ENCODE assay signal across 8 cellular contexts in the genomic region with DNA sequence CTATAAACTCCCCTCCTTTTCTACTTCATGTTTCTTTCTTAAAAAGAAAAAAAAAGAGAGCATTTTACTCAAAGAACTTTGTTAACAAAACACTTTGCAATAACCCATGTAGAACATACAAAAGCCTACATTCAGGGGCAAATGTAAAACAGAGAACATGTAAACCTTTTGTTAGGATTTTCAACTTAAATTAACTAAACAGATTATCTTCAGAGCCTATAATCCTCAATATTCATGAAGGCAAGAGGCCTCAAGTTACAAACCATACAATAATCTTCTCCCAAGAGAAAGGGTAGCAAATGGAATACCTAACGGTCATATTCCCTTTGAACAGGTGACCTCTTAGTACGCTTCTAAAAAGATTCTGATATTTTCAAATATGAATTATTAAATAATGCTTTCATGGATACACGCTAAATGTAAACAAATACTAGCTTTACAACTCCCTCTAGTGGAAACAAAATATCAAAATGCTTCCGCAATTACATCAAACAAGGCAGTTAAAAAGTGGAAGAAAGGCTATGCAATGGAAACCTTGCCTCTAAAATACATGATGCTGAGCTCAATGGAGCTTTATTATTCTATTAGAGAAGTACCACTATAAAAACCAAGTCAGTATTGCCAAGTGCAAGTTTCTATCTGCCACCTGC. TPM values are rescaled to one million over a fixed set of nuclear protein-coding genes. Genes with fewer than 3 reads are reported as not detected.
DNase-seq lines count a peak whose midpoint lies in the region; ATAC-seq, FAIRE-seq and TF ChIP-seq lines count a peak whose summit lies in the region.

No MANE protein-coding gene starts in this region.

- intact Hi-C loops in pancreas (cut with DNase I), result no loop called here
- intact Hi-C loops in stomach (cut with DNase I; ENCODE audit: low total_unique reads), result no loop called here

- peak in 3 of 4 donors; percentile 52 to 71 (median 66) for ATAC-seq in pancreas

- CTCF ChIA-PET in GM10248 (lab: Yijun Ruan, JAX), result interaction anchor here (0.8 to 3.3 kb wide), 15 partner anchors 8 to 449 kb away, joined by 3 to 13 read pairs (median 4); a partner anchor contains a TSS

- FAIRE-seq in endometrium (lab: Jason Lieb, UNC), result peak; percentile 85
- peak; percentile 43 for FAIRE-seq in pancreas (lab: Jason Lieb, UNC)

- peak; percentile 29 for TF ChIP-seq CTCF in GM10248 (IDR thresholded peaks at IDR 0.05; ENCODE audit: control extremely low read depth, extremely low read depth, low read depth, missing control alignments)
- TF ChIP-seq CTCF in pancreas (IDR thresholded peaks at IDR 0.05), result peak in 2 of 4 donors; percentile 24 to 41
- TF ChIP-seq CTCF in stomach (IDR thresholded peaks at IDR 0.05), result peak in 3 of 7 experiments; percentile 31 to 46 (median 33)

- DNase-seq in GM10248 (ENCODE audit: extremely low spot score) (no peak), NCI-H2227 treated with DMSO at 0.1 percent for 48 hours (lab: John Stamatoyannopoulos, UW) (peak; percentile 23), pancreas (no peak), HPDE6-E6E7 (ENCODE audit: extremely low spot score) (no peak), activated T-cell treated with anti-CD3 and anti-CD28 coated beads for 4 hours (no peak), NCI-H1417 treated with DMSO at 0.1 percent for 48 hours (lab: John Stamatoyannopoulos, UW) (no peak), stomach (no peak)

- H3K9me3 ChIP-seq in pancreas (no peaks in the 10 kb centered on the region), stomach (no peaks in the 10 kb centered on the region)

- no peak overlapping the region for H3K4me3 ChIP-seq in pancreas
- no peak overlapping the region for H3K4me3 ChIP-seq in stomach

- POLR2A ChIA-PET in GM10248 (lab: Yijun Ruan, JAX), result interaction anchor here (0.6 kb wide), 1 partner anchor 10 kb away, joined by 3 read pairs; a partner anchor contains a TSS

- WGBS in pancreas, 2 donors, result 19 to 36% methylated on average over 4 of the region's 4 CpGs
- 20 to 35% (median 21%) methylated on average over 4 of the region's 4 CpGs for WGBS in stomach, 5 donors

- H3K27ac ChIP-seq in pancreas (no peak overlapping the region), stomach (no peak overlapping the region)

- H3K36me3 ChIP-seq in pancreas (no peaks in the 10 kb centered on the region), stomach (peaks cover 0 to 5% (median 0%) of the 10 kb centered on the region in 4 donors)

- H3K4me1 ChIP-seq in pancreas, result no peaks in the 10 kb centered on the region
- H3K4me1 ChIP-seq in stomach, result peaks cover 0 to 7% (median 0%) of the 10 kb centered on the region in 4 donors

- TF ChIP-seq EP300 in stomach (IDR thresholded peaks at IDR 0.05), result no peak

- TF ChIP-seq POLR2A in stomach (IDR thresholded peaks at IDR 0.05), result no peak

- no peaks in the 10 kb centered on the region for H3K27me3 ChIP-seq in pancreas
- H3K27me3 ChIP-seq in stomach, result no peaks in the 10 kb centered on the region

RNA-seq across cellular contexts. Expression of a gene that starts 9.9 kb away (rescaled TPM):
- total RNA-seq in pancreas, result 1 to 10 TPM; 2.0 to 8.0 (median 2.8) TPM
- polyA plus RNA-seq in pancreas, result 1 to 10 TPM; 1.3 TPM
- total RNA-seq in stomach, result 10 to 100 TPM in 4 of 5 donors, 1 to 10 TPM in 1; 9.8 to 36.2 (median 10.6) TPM
- polyA plus RNA-seq in stomach, result 1 to 10 TPM in 1 of 3 donors, under 1 TPM in 2; 0.61 to 1.8 (median 0.62) TPM
